In genomic region chr1:241202321-241202845, GRCh38 we compare ENCODE assay signal across 27 cellular contexts.
DNase-seq lines count a peak whose midpoint lies in the region; ATAC-seq, FAIRE-seq and TF ChIP-seq lines count a peak whose summit lies in the region.
"Had no signal": no experiment of that assay in that cellular context is flagged by ENCODE, and none has a peak within 500 bp of the region (broad histone marks: within the 10 kb centered on the region; RNA-seq: fewer than 3 reads in every experiment).

No MANE protein-coding gene starts in this region.

- H3K27me3 Mint-ChIP-seq in Caco-2 (ENCODE audit: insufficient read depth, unreplicated experiment) (no peaks in the 10 kb centered on the region), osteocyte (ENCODE audit: unreplicated experiment) (no peaks in the 10 kb centered on the region)
- H3K27me3 Mint-ChIP-seq in activated naive CD4-positive, alpha-beta T cell treated with anti-CD3 and anti-CD28 coated beads, Interleukin-2, amount 10 ng/mL, durations not matched to agents 7 days and 5 days: no peaks in the 10 kb centered on the region
- H3K27me3 Mint-ChIP-seq: effector memory CD8-positive, alpha-beta T cell; stimulated activated naive B cell treated with anti-CD40 and anti-IgM and Interleukin-4, amounts not matched to agents 10 μg/mL and 1 μg/mL and 100 μg/mL, for 72 hours had no signal

- H3K9me3 Mint-ChIP-seq in Caco-2 (ENCODE audit: unreplicated experiment): peaks cover 26% of the 10 kb centered on the region
- no peaks in the 10 kb centered on the region for H3K9me3 Mint-ChIP-seq in osteocyte (ENCODE audit: unreplicated experiment)
- H3K9me3 Mint-ChIP-seq in activated naive CD4-positive, alpha-beta T cell treated with anti-CD3 and anti-CD28 coated beads, Interleukin-2, amount 10 ng/mL, durations not matched to agents 7 days and 5 days: peaks cover 5% of the 10 kb centered on the region
- H3K9me3 Mint-ChIP-seq: neural crest cell had no signal

- peaks cover 52% of the 10 kb centered on the region for H3K4me1 Mint-ChIP-seq in Caco-2 (ENCODE audit: low read depth, unreplicated experiment)
- H3K4me1 Mint-ChIP-seq in osteocyte (ENCODE audit: unreplicated experiment): peaks cover 7% of the 10 kb centered on the region
- no peaks in the 10 kb centered on the region for H3K4me1 Mint-ChIP-seq in activated naive CD4-positive, alpha-beta T cell treated with anti-CD3 and anti-CD28 coated beads, Interleukin-2, amount 10 ng/mL, durations not matched to agents 7 days and 5 days
- H3K4me1 Mint-ChIP-seq: stimulated activated naive B cell treated with anti-CD40 and anti-IgM and Interleukin-4, amounts not matched to agents 10 μg/mL and 1 μg/mL and 100 μg/mL, for 72 hours had no signal

- DNase-seq in Caco-2 (peak; percentile 82 to 88), NT2/D1 (ENCODE audit: low read depth, low spot score) (peak; percentile 22), osteocyte (ENCODE audit: extremely low spot score, unreplicated experiment) (no peak), BE2C (no peak), NCI-H1417 (lab: John Stamatoyannopoulos, UW) (no peak), left cardiac atrium (no peak)
- DNase-seq in activated naive CD4-positive, alpha-beta T cell treated with anti-CD3 and anti-CD28 coated beads, Interleukin-2, amount 10 ng/mL, durations not matched to agents 7 days and 5 days: no peak
- DNase-seq: activated CD8-positive, alpha-beta memory T cell treated with anti-CD3 and anti-CD28 coated beads, Interleukin-2, amount 50 U/mL, for 4 hours; brain microvascular endothelial cell; COR-L47; effector memory CD8-positive, alpha-beta T cell; EL; midbrain; MV-4-11; NCI-H1694 treated with DMSO at 0.1 percent for 48 hours; NCI-H526 treated with DMSO at 0.1 percent for 48 hours; small intestine; stimulated activated CD4-positive, alpha-beta T cell treated with anti-CD3 and anti-CD28 coated beads, Interleukin-2, amount 100 ng/mL, for 48 hours; stimulated activated naive B cell treated with anti-CD40 and anti-IgM and Interleukin-4, amounts not matched to agents 10 μg/mL and 1 μg/mL and 100 μg/mL, for 72 hours; T-helper 2 cell had no signal

- CTCF ChIA-PET in Caco-2 (lab: Charles Lee): no interaction called here
- CTCF ChIA-PET in activated naive CD4-positive, alpha-beta T cell treated with anti-CD3 and anti-CD28 coated beads, Interleukin-2, amount 10 ng/mL, durations not matched to agents 7 days and 5 days (lab: Charles Lee): no interaction called here

- H3K36me3 Mint-ChIP-seq in Caco-2 (ENCODE audit: insufficient read depth, unreplicated experiment) (peaks cover 11% of the 10 kb centered on the region), osteocyte (ENCODE audit: unreplicated experiment) (peaks cover 9% of the 10 kb centered on the region)
- no peaks in the 10 kb centered on the region for H3K36me3 Mint-ChIP-seq in activated naive CD4-positive, alpha-beta T cell treated with anti-CD3 and anti-CD28 coated beads, Interleukin-2, amount 10 ng/mL, durations not matched to agents 7 days and 5 days
- H3K36me3 Mint-ChIP-seq: stimulated activated naive B cell treated with anti-CD40 and anti-IgM and Interleukin-4, amounts not matched to agents 10 μg/mL and 1 μg/mL and 100 μg/mL, for 72 hours had no signal

- H3K27ac Mint-ChIP-seq in Caco-2 (ENCODE audit: unreplicated experiment) (peak overlapping the region; percentile 90), osteocyte (ENCODE audit: unreplicated experiment) (peak overlapping the region; percentile 55)
- no peak overlapping the region for H3K27ac Mint-ChIP-seq in activated naive CD4-positive, alpha-beta T cell treated with anti-CD3 and anti-CD28 coated beads, Interleukin-2, amount 10 ng/mL, durations not matched to agents 7 days and 5 days
- H3K27ac Mint-ChIP-seq: effector memory CD8-positive, alpha-beta T cell; stimulated activated naive B cell treated with anti-CD40 and anti-IgM and Interleukin-4, amounts not matched to agents 10 μg/mL and 1 μg/mL and 100 μg/mL, for 72 hours had no signal

- H3K9ac ChIP-seq in NT2/D1 (ENCODE audit: insufficient read length, low read depth): no peak overlapping the region
- H3K9ac ChIP-seq: KMS-11 had no signal

- H3K9me3 ChIP-seq in Caco-2 (no peaks in the 10 kb centered on the region), NT2/D1 (ENCODE audit: insufficient read depth, low read length) (no peaks in the 10 kb centered on the region), BE2C (no peaks in the 10 kb centered on the region; the same call in 1 of the 2 replicates)
- H3K9me3 ChIP-seq: thoracic aorta had no signal

- H3K27me3 ChIP-seq in Caco-2 (replicated peaks; ENCODE audit: control insufficient read depth, insufficient read depth, low read length) (no peaks in the 10 kb centered on the region), NT2/D1 (ENCODE audit: insufficient read depth, insufficient read length) (no peaks in the 10 kb centered on the region), BE2C (no peaks in the 10 kb centered on the region)
- H3K27me3 ChIP-seq: brain microvascular endothelial cell had no signal

- H3K4me3 Mint-ChIP-seq in Caco-2 (ENCODE audit: unreplicated experiment) (peak overlapping the region; percentile 32), osteocyte (ENCODE audit: unreplicated experiment) (no peak overlapping the region)
- no peak overlapping the region for H3K4me3 Mint-ChIP-seq in activated naive CD4-positive, alpha-beta T cell treated with anti-CD3 and anti-CD28 coated beads, Interleukin-2, amount 10 ng/mL, durations not matched to agents 7 days and 5 days
- H3K4me3 Mint-ChIP-seq: effector memory CD8-positive, alpha-beta T cell; neural crest cell; stimulated activated naive B cell treated with anti-CD40 and anti-IgM and Interleukin-4, amounts not matched to agents 10 μg/mL and 1 μg/mL and 100 μg/mL, for 72 hours had no signal

- ATAC-seq in left cardiac atrium: no peak
- ATAC-seq: effector memory CD8-positive, alpha-beta T cell; left lobe of liver; stimulated activated naive B cell treated with anti-CD40 and anti-IgM and Interleukin-4, amounts not matched to agents 10 μg/mL and 1 μg/mL and 100 μg/mL, for 72 hours had no signal

- intact Hi-C loops in Caco-2 (cut with micrococcal nuclease; ENCODE audit: unreplicated experiment): loop anchor here (1.0 kb wide), 3 partner anchors 10 to 17 kb away; no protein-coding TSS in a partner anchor
- intact Hi-C loops in left cardiac atrium (cut with DNase I): no loop called here

- H3K36me3 ChIP-seq in Caco-2 (ENCODE audit: control insufficient read depth, insufficient read depth, low read length) (no peaks in the 10 kb centered on the region), NT2/D1 (ENCODE audit: insufficient read depth, insufficient read length, low read length) (no peaks in the 10 kb centered on the region), BE2C (no peaks in the 10 kb centered on the region)
- H3K36me3 ChIP-seq: brain microvascular endothelial cell, thoracic aorta had no signal

- H3K4me1 ChIP-seq in Caco-2 (peaks cover 31% of the 10 kb centered on the region), NT2/D1 (ENCODE audit: insufficient read depth, insufficient read length) (no peaks in the 10 kb centered on the region), BE2C (no peaks in the 10 kb centered on the region)

- FAIRE-seq in islet of Langerhans (lab: Jason Lieb, UNC): peak; percentile 30
- FAIRE-seq: A204.1, small intestine had no signal

- POLR2A ChIA-PET in Caco-2 (lab: Charles Lee): interaction anchor here (0.6 to 1.3 kb wide), 2 partner anchors 17 to 291 kb away, joined by 3 to 4 read pairs; no protein-coding TSS in a partner anchor

- H3K4me3 ChIP-seq in Caco-2 (ENCODE audit: low read depth, low read length) (no peak overlapping the region), NT2/D1 (ENCODE audit: insufficient read length, low read depth) (no peak overlapping the region), BE2C (ENCODE audit: low read depth, low read length) (no peak overlapping the region)
- H3K4me3 ChIP-seq: SK-N-MC, thoracic aorta had no signal

- TF ChIP-seq CTCF in Caco-2 (IDR thresholded peaks at IDR 0.05; ENCODE audit: insufficient read depth in 1 of 2, low read depth in 1 of 2, low read length in 1 of 2, severe bottlenecking in 1 of 2, unreplicated experiment in 1 of 2): no peak
- TF ChIP-seq CTCF in osteocyte (IDR thresholded peaks at IDR 0.05): no peak
- no peak for TF ChIP-seq CTCF in BE2C (IDR thresholded peaks at IDR 0.05; ENCODE audit: low read depth, low read length)

- BruUV-seq in Caco-2 (replicated peaks; lab: Mats Ljungman, UMichigan): no TSS peak

Comparison
In these comparisons a context has a peak if more than half of its experiments do, and no peak if none do; other contexts are left out.
1. DNase-seq: peak in Caco-2 (2 of 2) and NT2/D1 (single experiment); none in osteocyte (single experiment), BE2C (single experiment), activated naive CD4-positive, alpha-beta T cell treated with anti-CD3 and anti-CD28 coated beads, Interleukin-2, amount 10 ng/mL, durations not matched to agents 7 days and 5 days (single experiment), NCI-H1417 (0 of 3) and left cardiac atrium (single experiment).